ENCODE assay signal across 28 cellular contexts in the genomic region with DNA sequence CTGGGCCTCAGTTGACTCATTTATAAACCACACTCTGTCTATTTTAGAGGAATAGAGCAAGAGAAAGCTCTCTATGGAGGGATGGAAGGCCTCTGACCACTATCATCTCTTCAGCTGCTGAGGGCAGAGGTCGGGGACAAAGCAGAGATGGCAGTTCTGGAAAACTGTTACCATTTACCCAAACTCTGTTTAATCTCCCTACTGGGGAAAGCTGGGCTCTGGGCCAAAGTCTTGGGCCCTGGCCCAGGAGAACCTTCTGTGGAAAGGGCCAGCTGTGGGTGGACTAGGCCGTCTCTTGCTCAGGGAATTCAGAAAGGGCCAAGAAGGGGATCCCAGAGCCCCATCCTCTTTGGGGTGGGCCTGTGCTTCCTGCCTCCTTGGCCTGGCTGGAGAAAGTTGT.
DNase-seq lines count a peak whose midpoint lies in the region; ATAC-seq and TF ChIP-seq lines count a peak whose summit lies in the region.
"Had no signal": no experiment of that assay in that cellular context is flagged by ENCODE, and none has a peak within 500 bp of the region (broad histone marks: within the 10 kb centered on the region; RNA-seq: fewer than 3 reads in every experiment).

No MANE protein-coding gene starts in this region.

- H3K27ac Mint-ChIP-seq in activated naive CD4-positive, alpha-beta T cell treated with anti-CD3 and anti-CD28 coated beads, Interleukin-2, amount 10 ng/mL, durations not matched to agents 7 days and 5 days: no peak overlapping the region
- peak overlapping the region; percentile 43 for H3K27ac Mint-ChIP-seq in stimulated activated effector memory CD8-positive, alpha-beta T cell treated with anti-CD3 and anti-CD28 coated beads, Interleukin-12 subunit alpha, Interleukin-12 subunit beta, amount 100 ng/mL, for 72 hours
- no peak overlapping the region for H3K27ac Mint-ChIP-seq in activated T-cell treated with anti-CD3 and anti-CD28 coated beads, Interleukin-2, amount 50 U/mL, for 72 hours
- H3K27ac Mint-ChIP-seq: activated CD4-positive, alpha-beta memory T cell treated with anti-CD3 and anti-CD28 coated beads, Interleukin-2, amount 10 ng/mL, durations not matched to agents 7 days and 5 days; activated naive CD4-positive, alpha-beta T cell treated with anti-CD3 and anti-CD28 coated beads, Interleukin-2, amount 50 U/mL, for 72 hours; CD4-positive, CD25-positive, alpha-beta regulatory T cell; IgD-negative memory B cell had no signal

- no peak overlapping the region for H3K4me3 Mint-ChIP-seq in activated naive CD4-positive, alpha-beta T cell treated with anti-CD3 and anti-CD28 coated beads, Interleukin-2, amount 10 ng/mL, durations not matched to agents 7 days and 5 days
- H3K4me3 Mint-ChIP-seq in stimulated activated effector memory CD8-positive, alpha-beta T cell treated with anti-CD3 and anti-CD28 coated beads, Interleukin-12 subunit alpha, Interleukin-12 subunit beta, amount 100 ng/mL, for 72 hours: no peak overlapping the region
- no peak overlapping the region for H3K4me3 Mint-ChIP-seq in activated T-cell treated with anti-CD3 and anti-CD28 coated beads, Interleukin-2, amount 50 U/mL, for 72 hours
- H3K4me3 Mint-ChIP-seq: activated CD4-positive, alpha-beta memory T cell treated with anti-CD3 and anti-CD28 coated beads, Interleukin-2, amount 10 ng/mL, durations not matched to agents 7 days and 5 days; CD4-positive, CD25-positive, alpha-beta regulatory T cell; effector memory CD8-positive, alpha-beta T cell; IgD-negative memory B cell had no signal

- DNase-seq in activated naive CD4-positive, alpha-beta T cell treated with anti-CD3 and anti-CD28 coated beads, Interleukin-2, amount 10 ng/mL, durations not matched to agents 7 days and 5 days: peak; percentile 6
- DNase-seq in activated naive CD4-positive, alpha-beta T cell treated with Interleukin-2 at 50 U/mL for 16 hours: no peak
- DNase-seq in fibroblast of villous mesenchyme (ENCODE audit: low read depth) (peak; percentile 8), midbrain (lab: John Stamatoyannopoulos, UW) (peak; percentile 30), islet precursor cell (no peak)
- no peak for DNase-seq in stimulated activated effector memory CD8-positive, alpha-beta T cell treated with anti-CD3 and anti-CD28 coated beads, Interleukin-12 subunit alpha, Interleukin-12 subunit beta, amount 100 ng/mL, for 72 hours (ENCODE audit: low spot score in 2 of 2)
- no peak for DNase-seq in activated T-cell treated with anti-CD3 and anti-CD28 coated beads, Interleukin-2, amount 50 U/mL, for 72 hours
- DNase-seq: activated CD4-positive, alpha-beta memory T cell treated with anti-CD3 and anti-CD28 coated beads, Interleukin-2, amount 10 ng/mL, durations not matched to agents 7 days and 5 days; activated CD4-positive, CD25-positive, alpha-beta regulatory T cell treated with anti-CD3 and anti-CD28 coated beads, Interleukin-2, amount 50 U/mL, for 72 hours; activated CD8-positive, alpha-beta memory T cell treated with anti-CD3 and anti-CD28 coated beads, Interleukin-2, amount 50 U/mL, for 4 hours; CD4-positive, CD25-positive, alpha-beta regulatory T cell; effector memory CD8-positive, alpha-beta T cell; erythroblast; foreskin keratinocyte; mesenchymal stem cell; NCI-H1436 treated with DMSO at 0.1 percent for 48 hours; NCI-H2107; NCI-H345; SIG-M5; stimulated activated naive CD8-positive, alpha-beta T cell treated with anti-CD3 and anti-CD28 coated beads, Interleukin-15, Interleukin-2, amounts not matched to agents 100 U/mL and 50 U/mL, for 24 hours had no signal

- no peak for TF ChIP-seq CTCF in fibroblast of villous mesenchyme (IDR thresholded peaks at IDR 0.05; ENCODE audit: insufficient read depth, low read depth, low read length)

- no peaks in the 10 kb centered on the region for H3K36me3 Mint-ChIP-seq in activated naive CD4-positive, alpha-beta T cell treated with anti-CD3 and anti-CD28 coated beads, Interleukin-2, amount 10 ng/mL, durations not matched to agents 7 days and 5 days
- no peaks in the 10 kb centered on the region for H3K36me3 Mint-ChIP-seq in stimulated activated effector memory CD8-positive, alpha-beta T cell treated with anti-CD3 and anti-CD28 coated beads, Interleukin-12 subunit alpha, Interleukin-12 subunit beta, amount 100 ng/mL, for 72 hours
- H3K36me3 Mint-ChIP-seq in activated T-cell treated with anti-CD3 and anti-CD28 coated beads, Interleukin-2, amount 50 U/mL, for 72 hours (ENCODE audit: insufficient read depth in 2 of 2): no peaks in the 10 kb centered on the region
- H3K36me3 Mint-ChIP-seq: activated naive CD4-positive, alpha-beta T cell treated with anti-CD3 and anti-CD28 coated beads, Interleukin-2, amount 50 U/mL, for 72 hours; CD4-positive, CD25-positive, alpha-beta regulatory T cell had no signal

- ATAC-seq in stimulated activated effector memory CD8-positive, alpha-beta T cell treated with anti-CD3 and anti-CD28 coated beads, Interleukin-12 subunit alpha, Interleukin-12 subunit beta, amount 100 ng/mL, for 72 hours: no peak
- no peak for ATAC-seq in HG03439 (IDR thresholded peaks at IDR 0.05; ENCODE audit: unreplicated experiment)
- no peak for ATAC-seq in activated T-cell treated with anti-CD3 and anti-CD28 coated beads, Interleukin-2, amount 50 U/mL, for 72 hours (replicated peaks in 1 of 2)
- ATAC-seq: activated naive CD4-positive, alpha-beta T cell treated with anti-CD3 and anti-CD28 coated beads, Interleukin-2, amount 50 U/mL, for 72 hours; effector memory CD8-positive, alpha-beta T cell; foreskin keratinocyte; Panc1; stimulated activated naive CD8-positive, alpha-beta T cell treated with anti-CD3 and anti-CD28 coated beads, Interleukin-15, Interleukin-2, amounts not matched to agents 100 U/mL and 50 U/mL, for 24 hours had no signal

- no peak overlapping the region for H3K4me3 ChIP-seq in fibroblast of villous mesenchyme (ENCODE audit: low read depth, low read length)
- H3K4me3 ChIP-seq: prostate gland, skin epidermis, thoracic aorta, vagina had no signal

- CTCF ChIA-PET in activated naive CD4-positive, alpha-beta T cell treated with anti-CD3 and anti-CD28 coated beads, Interleukin-2, amount 10 ng/mL, durations not matched to agents 7 days and 5 days (lab: Charles Lee): no interaction called here

- no peaks in the 10 kb centered on the region for H3K9me3 Mint-ChIP-seq in activated naive CD4-positive, alpha-beta T cell treated with anti-CD3 and anti-CD28 coated beads, Interleukin-2, amount 10 ng/mL, durations not matched to agents 7 days and 5 days
- no peaks in the 10 kb centered on the region for H3K9me3 Mint-ChIP-seq in stimulated activated effector memory CD8-positive, alpha-beta T cell treated with anti-CD3 and anti-CD28 coated beads, Interleukin-12 subunit alpha, Interleukin-12 subunit beta, amount 100 ng/mL, for 72 hours
- no peaks in the 10 kb centered on the region for H3K9me3 Mint-ChIP-seq in activated T-cell treated with anti-CD3 and anti-CD28 coated beads, Interleukin-2, amount 50 U/mL, for 72 hours
- H3K9me3 Mint-ChIP-seq: activated CD4-positive, alpha-beta memory T cell treated with anti-CD3 and anti-CD28 coated beads, Interleukin-2, amount 10 ng/mL, durations not matched to agents 7 days and 5 days; activated naive CD4-positive, alpha-beta T cell treated with anti-CD3 and anti-CD28 coated beads, Interleukin-2, amount 50 U/mL, for 72 hours; CD4-positive, CD25-positive, alpha-beta regulatory T cell; effector memory CD8-positive, alpha-beta T cell; IgD-negative memory B cell had no signal

- H3K27me3 Mint-ChIP-seq in activated naive CD4-positive, alpha-beta T cell treated with anti-CD3 and anti-CD28 coated beads, Interleukin-2, amount 10 ng/mL, durations not matched to agents 7 days and 5 days: peaks cover 70% of the 10 kb centered on the region
- peaks cover 8% of the 10 kb centered on the region for H3K27me3 Mint-ChIP-seq in activated T-cell treated with anti-CD3 and anti-CD28 coated beads, Interleukin-2, amount 50 U/mL, for 72 hours (ENCODE audit: low read depth)

- no peaks in the 10 kb centered on the region for H3K4me1 Mint-ChIP-seq in activated naive CD4-positive, alpha-beta T cell treated with anti-CD3 and anti-CD28 coated beads, Interleukin-2, amount 10 ng/mL, durations not matched to agents 7 days and 5 days
- H3K4me1 Mint-ChIP-seq in stimulated activated effector memory CD8-positive, alpha-beta T cell treated with anti-CD3 and anti-CD28 coated beads, Interleukin-12 subunit alpha, Interleukin-12 subunit beta, amount 100 ng/mL, for 72 hours: peaks cover 20% of the 10 kb centered on the region
- no peaks in the 10 kb centered on the region for H3K4me1 Mint-ChIP-seq in activated T-cell treated with anti-CD3 and anti-CD28 coated beads, Interleukin-2, amount 50 U/mL, for 72 hours (ENCODE audit: low read depth)
- H3K4me1 Mint-ChIP-seq: activated CD4-positive, alpha-beta memory T cell treated with anti-CD3 and anti-CD28 coated beads, Interleukin-2, amount 10 ng/mL, durations not matched to agents 7 days and 5 days; CD4-positive, CD25-positive, alpha-beta regulatory T cell had no signal

Comparison
In these comparisons a context has a peak if more than half of its experiments do, and no peak if none do; other contexts are left out.
1. DNase-seq: peak in activated naive CD4-positive, alpha-beta T cell treated with anti-CD3 and anti-CD28 coated beads, Interleukin-2, amount 10 ng/mL, durations not matched to agents 7 days and 5 days (single experiment), fibroblast of villous mesenchyme (single experiment) and midbrain (single experiment); none in activated naive CD4-positive, alpha-beta T cell treated with Interleukin-2 at 50 U/mL for 16 hours (single experiment), stimulated activated effector memory CD8-positive, alpha-beta T cell treated with anti-CD3 and anti-CD28 coated beads, Interleukin-12 subunit alpha, Interleukin-12 subunit beta, amount 100 ng/mL, for 72 hours (0 of 2), activated T-cell treated with anti-CD3 and anti-CD28 coated beads, Interleukin-2, amount 50 U/mL, for 72 hours (0 of 2) and islet precursor cell (single experiment).